ENCODE assay signal across 31 cellular contexts in the genomic region with DNA sequence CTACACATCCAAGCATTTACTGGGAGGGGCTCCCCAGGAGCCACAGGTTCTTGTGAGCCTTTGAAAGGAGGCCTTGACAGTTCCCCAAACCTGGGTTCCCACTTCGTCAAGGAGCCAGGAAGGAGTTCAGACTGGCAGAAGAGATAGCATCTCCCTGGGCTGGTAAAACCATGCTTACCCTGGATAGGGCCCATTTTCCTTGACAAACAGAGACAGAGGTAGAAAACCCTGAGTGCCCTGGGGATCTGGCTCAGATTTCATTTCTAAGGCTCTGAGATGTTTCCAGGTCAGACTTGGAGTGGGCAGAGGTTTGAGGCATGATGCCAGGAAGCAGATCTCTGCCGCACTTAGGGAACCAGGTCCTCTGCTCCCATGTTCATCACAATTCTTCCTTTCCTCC. TPM values are rescaled to one million over a fixed set of nuclear protein-coding genes. Genes with fewer than 3 reads are reported as not detected.
A peak's percentile ranks its signal among the peaks of the same experiment; 100 is the strongest.
DNase-seq lines count a peak whose midpoint lies in the region; ATAC-seq, FAIRE-seq and TF ChIP-seq lines count a peak whose summit lies in the region.
"Had no signal": no experiment of that assay in that cellular context is flagged by ENCODE, and none has a peak within 500 bp of the region (broad histone marks: within the 10 kb centered on the region; RNA-seq: fewer than 3 reads in every experiment).

No MANE protein-coding gene starts in this region.

- WGBS in H1 (ENCODE audit: extremely low coverage in 1 of 2, insufficient coverage in 1 of 2, insufficient read length in 1 of 2, insufficient replicate concordance in 2 of 2, low coverage in 1 of 2, low lambda C conversion rate in 2 of 2, missing lambda C conversion rate in 1 of 2), 2 experiments = 71% methylated on average over 2 of the region's 2 CpGs; no CpG with 5 or more reads in 1 of the 2 experiments
- 48 to 67% (median 65%) methylated on average over 2 of the region's 2 CpGs for WGBS in stomach, 5 donors

- H4K91ac ChIP-seq in H1 (replicated peaks; ENCODE audit: insufficient read length, low read length) = no peak overlapping the region

- DNase-seq in NCI-H2029 (lab: John Stamatoyannopoulos, UW) (peak; percentile 8), NCI-H2029 treated with DMSO at 0.1 percent for 48 hours (lab: John Stamatoyannopoulos, UW) (no peak), H1 (ENCODE audit: low read depth in 1 of 2, low spot score in 2 of 2) (no peak), D721Med (ENCODE audit: insufficient read length, low spot score) (no peak), kidney glomerular epithelial cell (lab: John Stamatoyannopoulos, UW) (no peak), stomach (no peak)
- DNase-seq in stimulated activated naive B cell treated with anti-CD40 and anti-IgM and Interleukin-4, amounts not matched to agents 10 μg/mL and 1 μg/mL and 100 μg/mL, for 72 hours = no peak
- DNase-seq: activated CD4-positive, alpha-beta T cell treated with anti-CD3 and anti-CD28 coated beads for 36 hours; activated gamma-delta T cell treated with Interleukin-2 at 50 U/mL for 16 hours; activated T-cell treated with anti-CD3 and anti-CD28 coated beads, Interleukin-2, amount 50 U/mL, for 24 hours; AML-193; amniotic stem cell; colonic mucosa; COR-L47; effector memory CD8-positive, alpha-beta T cell; foreskin fibroblast; H9; NCI-H2107; stimulated activated CD4-positive, alpha-beta T cell treated with anti-CD3 and anti-CD28 coated beads, Interleukin-4, amount 100 ng/mL, for 24 hours; stimulated activated naive CD4-positive, alpha-beta T cell had no signal

- H3K27ac ChIP-seq in H1 (ENCODE audit: low read depth, low read length) (no peak overlapping the region), stomach (no peak overlapping the region)
- H3K27ac ChIP-seq: colonic mucosa, heart left ventricle had no signal

- H3K27me3 ChIP-seq in H1 (replicated peaks in 1 of 4; ENCODE audit: control insufficient read depth in 3 of 4, extremely low read depth in 1 of 4, insufficient read depth in 3 of 4, low read length in 3 of 4) (peaks cover 0 to 18% (median 16%) of the 10 kb centered on the region in 4 experiments; a peak in 5 of 7 replicates), stomach (peaks cover 0 to 19% (median 6%) of the 10 kb centered on the region in 3 donors)

- POLR2A ChIA-PET in H1 (lab: Charles Lee; ENCODE audit: partially characterized antibody) = interaction anchor here (0.7 to 6.5 kb wide), 4 partner anchors 10 to 201 kb away, joined by 3 to 35 read pairs (median 4); no protein-coding TSS in a partner anchor

- no peak overlapping the region for H2BK5ac ChIP-seq in H1 (ENCODE audit: low read depth, low read length)

- H2AK5ac ChIP-seq in H1 (ENCODE audit: low read depth, low read length) = no peak overlapping the region

- CTCF ChIA-PET in H1 (lab: Charles Lee; ENCODE audit: partially characterized antibody) = interaction anchor here (0.6 to 4.9 kb wide), 8 partner anchors 12 to 289 kb away, joined by 3 to 34 read pairs (median 6); no protein-coding TSS in a partner anchor

- H3K4me1 Mint-ChIP-seq in IgD-negative memory B cell = peaks cover 0 to 4% (median 0%) of the 10 kb centered on the region in 3 donors
- peaks cover 9 to 25% of the 10 kb centered on the region in 2 donors for H3K4me1 Mint-ChIP-seq in stimulated activated naive B cell treated with anti-CD40 and anti-IgM and Interleukin-4, amounts not matched to agents 10 μg/mL and 1 μg/mL and 100 μg/mL, for 72 hours

- no peaks in the 10 kb centered on the region for H3K79me2 ChIP-seq in H1 (ENCODE audit: control insufficient read depth in 1 of 2, insufficient read depth in 2 of 2, low read length in 2 of 2)

- H3K4me3 ChIP-seq in H1 (ENCODE audit: extremely low read depth in 1 of 4, insufficient read depth in 2 of 4, low read depth in 3 of 4, low read length in 4 of 4) (no peak overlapping the region), stomach (no peak overlapping the region)
- H3K4me3 ChIP-seq: colonic mucosa, heart left ventricle, thoracic aorta had no signal

- no peak overlapping the region for H3K9ac ChIP-seq in H1 (replicated peaks in 1 of 4; ENCODE audit: extremely low read depth in 1 of 4, low read depth in 3 of 4, low read length in 3 of 4)

- H2AFZ ChIP-seq in H1 (ENCODE audit: low read length) = no peak overlapping the region

- H3K23ac ChIP-seq in H1 (ENCODE audit: insufficient read length) = no peak overlapping the region

- peaks cover 12% of the 10 kb centered on the region; the same call in 1 of the 2 replicates for H3K23me2 ChIP-seq in H1 (ENCODE audit: low read depth, low read length)

- H3K56ac ChIP-seq in H1 (replicated peaks; ENCODE audit: insufficient read length, low read depth, low read length) = no peak overlapping the region

- H3K4me1 ChIP-seq in H1 (replicated peaks in 1 of 4; ENCODE audit: control insufficient read depth in 3 of 4, insufficient read depth in 4 of 4, low read length in 3 of 4) (peaks cover 0 to 44% (median 29%) of the 10 kb centered on the region in 4 experiments; a peak in 6 of 7 replicates), stomach (peaks cover 13 to 31% (median 26%) of the 10 kb centered on the region in 4 donors)
- H3K4me1 ChIP-seq: colonic mucosa had no signal

- H4K8ac ChIP-seq in H1 (ENCODE audit: extremely low read depth, insufficient read depth, low read length) = no peak overlapping the region

- H2BK120ac ChIP-seq in H1 (replicated peaks; ENCODE audit: low read depth, low read length) = no peak overlapping the region

- H3K79me1 ChIP-seq in H1 (ENCODE audit: low read depth, low read length) = peaks cover 2% of the 10 kb centered on the region; the same call in 1 of the 2 replicates

- H3K9me3 Mint-ChIP-seq in IgD-negative memory B cell = no peaks in the 10 kb centered on the region
- H3K9me3 Mint-ChIP-seq in stimulated activated naive B cell treated with anti-CD40 and anti-IgM and Interleukin-4, amounts not matched to agents 10 μg/mL and 1 μg/mL and 100 μg/mL, for 72 hours = no peaks in the 10 kb centered on the region
- H3K9me3 Mint-ChIP-seq: activated T-cell treated with anti-CD3 and anti-CD28 coated beads, Interleukin-2, amount 50 U/mL, for 24 hours; effector memory CD8-positive, alpha-beta T cell; H9; memory B cell had no signal

- no peaks in the 10 kb centered on the region for H4K20me1 ChIP-seq in H1 (replicated peaks in 1 of 2; ENCODE audit: control insufficient read depth in 1 of 2, insufficient read depth in 2 of 2, low read length in 2 of 2)

- no peak overlapping the region for H3K4ac ChIP-seq in H1 (replicated peaks; ENCODE audit: insufficient read length, low read depth, low read length)

- H3K18ac ChIP-seq in H1 (ENCODE audit: extremely low read depth, low read length) = no peak overlapping the region

- TF ChIP-seq EP300 in H1 (IDR thresholded peaks at IDR 0.05; ENCODE audit: borderline replicate concordance in 1 of 2, low read depth in 2 of 2, low read length in 2 of 2) (no peak), stomach (IDR thresholded peaks at IDR 0.05) (no peak)

- no peak overlapping the region for H2BK12ac ChIP-seq in H1 (ENCODE audit: low read depth, low read length)

- H3K9me3 ChIP-seq in H1 (ENCODE audit: insufficient read depth in 2 of 2, low read depth in 1 of 2, low read length in 1 of 2) = no peaks in the 10 kb centered on the region
- H3K9me3 ChIP-seq in stomach = no peaks in the 10 kb centered on the region
- H3K9me3 ChIP-seq: colonic mucosa, heart left ventricle, thoracic aorta had no signal

- no peak overlapping the region; a peak in 1 of 4 replicates for H3K4me2 ChIP-seq in H1 (ENCODE audit: insufficient read depth in 1 of 2, low read depth in 2 of 2, low read length in 2 of 2)

- H3K14ac ChIP-seq in H1 (ENCODE audit: insufficient read length) = no peak overlapping the region

- peaks cover 16% of the 10 kb centered on the region for H3K27me3 Mint-ChIP-seq in IgD-negative memory B cell
- H3K27me3 Mint-ChIP-seq in stimulated activated naive B cell treated with anti-CD40 and anti-IgM and Interleukin-4, amounts not matched to agents 10 μg/mL and 1 μg/mL and 100 μg/mL, for 72 hours = peaks cover 28 to 49% of the 10 kb centered on the region in 2 donors
- H3K27me3 Mint-ChIP-seq: activated CD4-positive, alpha-beta T cell treated with anti-CD3 and anti-CD28 coated beads for 36 hours; activated T-cell treated with anti-CD3 and anti-CD28 coated beads, Interleukin-2, amount 50 U/mL, for 24 hours had no signal

- H2BK20ac ChIP-seq in H1 (ENCODE audit: low read length) = no peak overlapping the region

- H3K4me3 Mint-ChIP-seq in IgD-negative memory B cell = peak overlapping the region in 3 of 4 donors; percentile 1 to 73 (median 35)
- H3K4me3 Mint-ChIP-seq in stimulated activated naive B cell treated with anti-CD40 and anti-IgM and Interleukin-4, amounts not matched to agents 10 μg/mL and 1 μg/mL and 100 μg/mL, for 72 hours = no peak overlapping the region
- H3K4me3 Mint-ChIP-seq: activated CD4-positive, alpha-beta T cell treated with anti-CD3 and anti-CD28 coated beads for 36 hours; activated T-cell treated with anti-CD3 and anti-CD28 coated beads, Interleukin-2, amount 50 U/mL, for 24 hours; effector memory CD8-positive, alpha-beta T cell; memory B cell had no signal

- FAIRE-seq in H1 (lab: Jason Lieb, UNC) (no peak), D721Med (lab: Jason Lieb, UNC) (no peak)
- FAIRE-seq: GM12891 had no signal

- no peak overlapping the region for H4K5ac ChIP-seq in H1 (ENCODE audit: insufficient read length, low read depth, low read length)

- no peak for TF ChIP-seq POLR2A in H1 (IDR thresholded peaks at IDR 0.05; ENCODE audit: control extremely low read depth in 1 of 2, low read depth in 2 of 2, low read length in 2 of 2)
- TF ChIP-seq POLR2A in stomach (IDR thresholded peaks at IDR 0.05) = no peak

- no peak for TF ChIP-seq RAD21 in H1 (IDR thresholded peaks at IDR 0.05 in 1 of 2, conservative IDR thresholded peaks at IDR 0.05 in 1 of 2; ENCODE audit: low read depth in 2 of 2, low read length in 2 of 2)

- H3K36me3 Mint-ChIP-seq in IgD-negative memory B cell = no peaks in the 10 kb centered on the region
- peaks cover 0 to 1% of the 10 kb centered on the region in 2 donors for H3K36me3 Mint-ChIP-seq in stimulated activated naive B cell treated with anti-CD40 and anti-IgM and Interleukin-4, amounts not matched to agents 10 μg/mL and 1 μg/mL and 100 μg/mL, for 72 hours
- H3K36me3 Mint-ChIP-seq: memory B cell had no signal

- H2BK15ac ChIP-seq in H1 (ENCODE audit: low read length) = 0 out of 2 replicates have a peak overlapping the region, but pooled peaks have one; percentile 40

- H3K27ac Mint-ChIP-seq in IgD-negative memory B cell = no peak overlapping the region
- peak overlapping the region; percentile 52 for H3K27ac Mint-ChIP-seq in stimulated activated naive B cell treated with anti-CD40 and anti-IgM and Interleukin-4, amounts not matched to agents 10 μg/mL and 1 μg/mL and 100 μg/mL, for 72 hours
- H3K27ac Mint-ChIP-seq: activated CD4-positive, alpha-beta T cell treated with anti-CD3 and anti-CD28 coated beads for 36 hours; activated T-cell treated with anti-CD3 and anti-CD28 coated beads, Interleukin-2, amount 50 U/mL, for 24 hours; H9; memory B cell had no signal

- intact Hi-C loops in stomach (cut with DNase I; ENCODE audit: low total_unique reads) = no loop called here

- TF ChIP-seq CTCF in H1 (IDR thresholded peaks at IDR 0.05; ENCODE audit: control extremely low read depth in 1 of 3, insufficient read depth in 1 of 3, low read depth in 1 of 3, low read length in 3 of 3) (no peak), D721Med (IDR thresholded peaks at IDR 0.05; ENCODE audit: insufficient read depth, missing control alignments) (no peak), stomach (IDR thresholded peaks at IDR 0.05) (no peak)

- no peak for ATAC-seq in stimulated activated naive B cell treated with anti-CD40 and anti-IgM and Interleukin-4, amounts not matched to agents 10 μg/mL and 1 μg/mL and 100 μg/mL, for 72 hours (replicated peaks)
- ATAC-seq: activated CD4-positive, alpha-beta T cell treated with anti-CD3 and anti-CD28 coated beads for 36 hours; effector memory CD8-positive, alpha-beta T cell; left cardiac atrium had no signal

- H3K36me3 ChIP-seq in H1 (ENCODE audit: control insufficient read depth in 2 of 4, insufficient read depth in 4 of 4, low read length in 3 of 4) = no peaks in the 10 kb centered on the region
- peaks cover 0 to 12% (median 5%) of the 10 kb centered on the region in 4 donors for H3K36me3 ChIP-seq in stomach
- H3K36me3 ChIP-seq: colonic mucosa, heart left ventricle had no signal

RNA-seq across cellular contexts. Expression of gene ETNK2, which starts 2.7 kb away (rescaled TPM):
- polyA plus RNA-seq in IgD-negative memory B cell (1.5 TPM), H1 (2011; rRNA removed) (24.5 and 26.7 TPM in 2 replicates), stomach (1 to 10 TPM; 3.8 to 8.1 (median 7.8) TPM)
- total RNA-seq in H1 (2021; fragmentation: NEBNext Ultra II Directional; extraction: Animal tissue kit (Norgen Biotek cat#: 25700)) = 20.1 and 23.1 TPM in 2 replicates
- polyA plus RNA-seq in H1 (2011; cell fraction: cytosol; rRNA removed) = 22.8 TPM
- 23.2 TPM for polyA plus RNA-seq in H1 (2011; cell fraction: nucleus; rRNA removed)
- polyA plus RNA-seq in H1 (2012, experiment 1 of 2) = 14.3 to 19.9 TPM (median 18.7 TPM) in 4 replicates
- polyA plus RNA-seq in H1 (2012, experiment 2 of 2) = 23.9 TPM
- polyA plus RNA-seq in H1 (2013, experiment 1 of 2) = 11.3 TPM
- polyA plus RNA-seq in H1 (2013, experiment 2 of 2) = 11.4 TPM
- 31.5 and 38.8 TPM in 2 replicates for polyA minus RNA-seq in H1 (2011; rRNA and poly(A)+ RNA removed)
- polyA minus RNA-seq in H1 (2011; cell fraction: cytosol; rRNA and poly(A)+ RNA removed) = 11.0 TPM
- 10.8 TPM for polyA minus RNA-seq in H1 (2011; cell fraction: nucleus; rRNA and poly(A)+ RNA removed)
- 10 to 100 TPM in 1 of 5 donors, 1 to 10 TPM in 3, under 1 TPM in 1; 0.45 to 12.2 (median 6.6) TPM for total RNA-seq in stomach
- total RNA-seq: T-helper 1 cell treated with Interleukin-12 subunit alpha and Interleukin-12 subunit beta and Interleukin-4 antibody, amounts not matched to agents 30 ng/mL and 1 ng/mL, for 36 hours had no signal

RNA-seq across cellular contexts. Expression of gene REN, which starts 17.0 kb away (rescaled TPM):
- polyA plus RNA-seq in IgD-negative memory B cell (not detected), H1 (2011; rRNA removed) (0.05 and 0.11 TPM in 2 replicates), stomach (under 1 TPM in 1 of 3 donors, not detected in 2; 0.08 TPM)
- not detected in 2 replicates for total RNA-seq in H1 (2021; fragmentation: NEBNext Ultra II Directional; extraction: Animal tissue kit (Norgen Biotek cat#: 25700))
- polyA plus RNA-seq in H1 (2011; cell fraction: cytosol; rRNA removed) = not detected
- not detected for polyA plus RNA-seq in H1 (2011; cell fraction: nucleus; rRNA removed)
- polyA plus RNA-seq in H1 (2012, experiment 1 of 2) = 0.12 TPM in 1 of 4 replicates, not detected in the others
- not detected for polyA plus RNA-seq in H1 (2012, experiment 2 of 2)
- 0.06 TPM for polyA plus RNA-seq in H1 (2013, experiment 1 of 2)
- polyA plus RNA-seq in H1 (2013, experiment 2 of 2) = 0.04 TPM
- polyA minus RNA-seq in H1 (2011; rRNA and poly(A)+ RNA removed) = 0.38 TPM in 1 of 2 replicates, not detected in the other
- not detected for polyA minus RNA-seq in H1 (2011; cell fraction: cytosol; rRNA and poly(A)+ RNA removed)
- not detected for polyA minus RNA-seq in H1 (2011; cell fraction: nucleus; rRNA and poly(A)+ RNA removed)
- not detected for total RNA-seq in stomach
- total RNA-seq: activated CD4-positive, alpha-beta T cell treated with anti-CD3 and anti-CD28 coated beads for 36 hours; activated CD8-positive, alpha-beta memory T cell treated with anti-CD3 and anti-CD28 coated beads for 36 hours; H9; heart left ventricle; left cardiac atrium; NCI-H460; osteocyte; T-helper 1 cell treated with Interleukin-12 subunit alpha and Interleukin-12 subunit beta and Interleukin-4 antibody, amounts not matched to agents 30 ng/mL and 1 ng/mL, for 36 hours; thoracic aorta had no signal
- polyA plus RNA-seq: heart left ventricle had no signal

RNA-seq across cellular contexts. Expression of gene KISS1, which starts 47.2 kb away (rescaled TPM):
- polyA plus RNA-seq in IgD-negative memory B cell = not detected
- 0.88 TPM in 1 of 2 replicates, not detected in the other for total RNA-seq in H1 (2021; fragmentation: NEBNext Ultra II Directional; extraction: Animal tissue kit (Norgen Biotek cat#: 25700))
- polyA plus RNA-seq in H1 (2011; rRNA removed) = 0.71 and 0.83 TPM in 2 replicates
- polyA plus RNA-seq in H1 (2011; cell fraction: cytosol; rRNA removed) = 0.59 TPM
- polyA plus RNA-seq in H1 (2011; cell fraction: nucleus; rRNA removed) = 0.50 TPM
- 0.37 TPM in 1 of 4 replicates, not detected in the others for polyA plus RNA-seq in H1 (2012, experiment 1 of 2)
- polyA plus RNA-seq in H1 (2012, experiment 2 of 2) = 0.51 TPM
- polyA plus RNA-seq in H1 (2013, experiment 1 of 2) = 0.32 TPM
- 0.07 TPM for polyA plus RNA-seq in H1 (2013, experiment 2 of 2)
- polyA minus RNA-seq in H1 (2011; rRNA and poly(A)+ RNA removed) = not detected in 2 replicates
- polyA minus RNA-seq in H1 (2011; cell fraction: cytosol; rRNA and poly(A)+ RNA removed) = not detected
- polyA minus RNA-seq in H1 (2011; cell fraction: nucleus; rRNA and poly(A)+ RNA removed) = not detected
- total RNA-seq in stomach = 1 to 10 TPM in 1 of 5 donors, not detected in 4; 1.1 TPM
- polyA plus RNA-seq in stomach = 1 to 10 TPM in 2 of 3 donors, not detected in 1; 1.6 to 8.3 TPM
- total RNA-seq: activated CD4-positive, alpha-beta T cell treated with anti-CD3 and anti-CD28 coated beads for 36 hours; activated CD8-positive, alpha-beta memory T cell treated with anti-CD3 and anti-CD28 coated beads for 36 hours; heart left ventricle; left cardiac atrium; NCI-H460; osteocyte; T-helper 1 cell treated with Interleukin-12 subunit alpha and Interleukin-12 subunit beta and Interleukin-4 antibody, amounts not matched to agents 30 ng/mL and 1 ng/mL, for 36 hours; thoracic aorta had no signal
- polyA plus RNA-seq: esophagus, heart left ventricle had no signal

Comparison
In these comparisons a context has a peak if more than half of its experiments do, and no peak if none do; other contexts are left out.
1. H3K4me3 Mint-ChIP-seq: peak in IgD-negative memory B cell (3 of 4); none in stimulated activated naive B cell treated with anti-CD40 and anti-IgM and Interleukin-4, amounts not matched to agents 10 μg/mL and 1 μg/mL and 100 μg/mL, for 72 hours (0 of 2).